Comparison of ENCODE assay signal across 1 cellular context in genomic region chr5:78647838-78648358, GRCh38.
A peak's percentile ranks its signal among the peaks of the same experiment; 100 is the strongest.
TF ChIP-seq lines count a peak whose summit lies in the region.

No MANE protein-coding gene starts in this region.

TF ChIP-seq in GM12878, 131 proteins besides CTCF, POLR2A, EP300 and RAD21 (continued from another document):
- TF ChIP-seq, protein P1, sequence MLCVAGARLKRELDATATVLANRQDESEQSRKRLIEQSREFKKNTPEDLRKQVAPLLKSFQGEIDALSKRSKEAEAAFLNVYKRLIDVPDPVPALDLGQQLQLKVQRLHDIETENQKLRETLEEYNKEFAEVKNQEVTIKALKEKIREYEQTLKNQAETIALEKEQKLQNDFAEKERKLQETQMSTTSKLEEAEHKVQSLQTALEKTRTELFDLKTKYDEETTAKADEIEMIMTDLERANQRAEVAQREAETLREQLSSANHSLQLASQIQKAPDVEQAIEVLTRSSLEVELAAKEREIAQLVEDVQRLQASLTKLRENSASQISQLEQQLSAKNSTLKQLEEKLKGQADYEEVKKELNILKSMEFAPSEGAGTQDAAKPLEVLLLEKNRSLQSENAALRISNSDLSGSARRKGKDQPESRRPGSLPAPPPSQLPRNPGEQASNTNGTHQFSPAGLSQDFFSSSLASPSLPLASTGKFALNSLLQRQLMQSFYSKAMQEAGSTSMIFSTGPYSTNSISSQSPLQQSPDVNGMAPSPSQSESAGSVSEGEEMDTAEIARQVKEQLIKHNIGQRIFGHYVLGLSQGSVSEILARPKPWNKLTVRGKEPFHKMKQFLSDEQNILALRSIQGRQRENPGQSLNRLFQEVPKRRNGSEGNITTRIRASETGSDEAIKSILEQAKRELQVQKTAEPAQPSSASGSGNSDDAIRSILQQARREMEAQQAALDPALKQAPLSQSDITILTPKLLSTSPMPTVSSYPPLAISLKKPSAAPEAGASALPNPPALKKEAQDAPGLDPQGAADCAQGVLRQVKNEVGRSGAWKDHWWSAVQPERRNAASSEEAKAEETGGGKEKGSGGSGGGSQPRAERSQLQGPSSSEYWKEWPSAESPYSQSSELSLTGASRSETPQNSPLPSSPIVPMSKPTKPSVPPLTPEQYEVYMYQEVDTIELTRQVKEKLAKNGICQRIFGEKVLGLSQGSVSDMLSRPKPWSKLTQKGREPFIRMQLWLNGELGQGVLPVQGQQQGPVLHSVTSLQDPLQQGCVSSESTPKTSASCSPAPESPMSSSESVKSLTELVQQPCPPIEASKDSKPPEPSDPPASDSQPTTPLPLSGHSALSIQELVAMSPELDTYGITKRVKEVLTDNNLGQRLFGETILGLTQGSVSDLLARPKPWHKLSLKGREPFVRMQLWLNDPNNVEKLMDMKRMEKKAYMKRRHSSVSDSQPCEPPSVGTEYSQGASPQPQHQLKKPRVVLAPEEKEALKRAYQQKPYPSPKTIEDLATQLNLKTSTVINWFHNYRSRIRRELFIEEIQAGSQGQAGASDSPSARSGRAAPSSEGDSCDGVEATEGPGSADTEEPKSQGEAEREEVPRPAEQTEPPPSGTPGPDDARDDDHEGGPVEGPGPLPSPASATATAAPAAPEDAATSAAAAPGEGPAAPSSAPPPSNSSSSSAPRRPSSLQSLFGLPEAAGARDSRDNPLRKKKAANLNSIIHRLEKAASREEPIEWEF (IDR thresholded peaks at IDR 0.05; ENCODE audit: insufficient replicate concordance, low read depth, low read length): no peak
- 0 out of 2 replicates have a peak, but pooled peaks have one; percentile 5 for TF ChIP-seq YY1 (IDR thresholded peaks at IDR 0.05; ENCODE audit: low read depth, low read length)
- no peak for TF ChIP-seq JUND (IDR thresholded peaks at IDR 0.05; ENCODE audit: low read depth, low read length)
- TF ChIP-seq TCF12 (IDR thresholded peaks at IDR 0.05; ENCODE audit: low read depth, low read length): 0 out of 2 replicates have a peak, but pooled peaks have one; percentile 3
- TF ChIP-seq PAX5 (IDR thresholded peaks at IDR 0.05; ENCODE audit: borderline replicate concordance, low read depth, low read length): peak; percentile 5; the same call in 1 of the 2 replicates
- TF ChIP-seq MXI1 (IDR thresholded peaks at IDR 0.05; ENCODE audit: low read depth, low read length): peak; percentile 25; the same call in 1 of the 2 replicates
- peak; percentile 93 for TF ChIP-seq IKZF1 (conservative IDR thresholded peaks at IDR 0.05)
- peak; percentile 63 for TF ChIP-seq MEF2B (IDR thresholded peaks at IDR 0.05; ENCODE audit: partially characterized antibody, poor library complexity, severe bottlenecking)
- peak; percentile 3; the same call in 1 of the 2 replicates for TF ChIP-seq EED (IDR thresholded peaks at IDR 0.05; ENCODE audit: low read depth)
- TF ChIP-seq BHLHE40 (IDR thresholded peaks at IDR 0.05; ENCODE audit: borderline replicate concordance in 1 of 2, low read depth in 2 of 2, low read length in 1 of 2): peak in 1 of 2 experiments; percentile 18; a peak in 2 of 4 replicates
- no peak for TF ChIP-seq FOS (IDR thresholded peaks at IDR 0.05; ENCODE audit: borderline replicate concordance, extremely low read depth, insufficient read length)
- TF ChIP-seq SMC3 (IDR thresholded peaks at IDR 0.05; ENCODE audit: borderline replicate concordance, low read length): peak; percentile 13; the same call in 1 of the 2 replicates
- no peak for TF ChIP-seq WRNIP1 (IDR thresholded peaks at IDR 0.05; ENCODE audit: borderline replicate concordance, low read depth, low read length)
- no peak for TF ChIP-seq ZNF217 (IDR thresholded peaks at IDR 0.05)
- no peak for TF ChIP-seq TCF3 (IDR thresholded peaks at IDR 0.05; ENCODE audit: borderline replicate concordance, insufficient read depth, low read depth, low read length)
- TF ChIP-seq, protein P2, sequence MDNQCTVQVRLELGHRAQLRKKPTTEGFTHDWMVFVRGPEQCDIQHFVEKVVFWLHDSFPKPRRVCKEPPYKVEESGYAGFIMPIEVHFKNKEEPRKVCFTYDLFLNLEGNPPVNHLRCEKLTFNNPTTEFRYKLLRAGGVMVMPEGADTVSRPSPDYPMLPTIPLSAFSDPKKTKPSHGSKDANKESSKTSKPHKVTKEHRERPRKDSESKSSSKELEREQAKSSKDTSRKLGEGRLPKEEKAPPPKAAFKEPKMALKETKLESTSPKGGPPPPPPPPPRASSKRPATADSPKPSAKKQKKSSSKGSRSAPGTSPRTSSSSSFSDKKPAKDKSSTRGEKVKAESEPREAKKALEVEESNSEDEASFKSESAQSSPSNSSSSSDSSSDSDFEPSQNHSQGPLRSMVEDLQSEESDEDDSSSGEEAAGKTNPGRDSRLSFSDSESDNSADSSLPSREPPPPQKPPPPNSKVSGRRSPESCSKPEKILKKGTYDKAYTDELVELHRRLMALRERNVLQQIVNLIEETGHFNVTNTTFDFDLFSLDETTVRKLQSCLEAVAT (IDR thresholded peaks at IDR 0.05): 0 out of 2 replicates have a peak, but pooled peaks have one; percentile 58
- TF ChIP-seq LARP7 (IDR thresholded peaks at IDR 0.05): 0 out of 2 replicates have a peak, but pooled peaks have one; percentile 60
- TF ChIP-seq DPF2 (IDR thresholded peaks at IDR 0.05): peak; percentile 78; the same call in 1 of the 2 replicates
- peak; percentile 81 for TF ChIP-seq HDAC6 (IDR thresholded peaks at IDR 0.05; ENCODE audit: unreplicated experiment)
- TF ChIP-seq ASH2L (IDR thresholded peaks at IDR 0.05; ENCODE audit: borderline replicate concordance, low read depth): 0 out of 2 replicates have a peak, but pooled peaks have one; percentile 36
- TF ChIP-seq, protein P3, sequence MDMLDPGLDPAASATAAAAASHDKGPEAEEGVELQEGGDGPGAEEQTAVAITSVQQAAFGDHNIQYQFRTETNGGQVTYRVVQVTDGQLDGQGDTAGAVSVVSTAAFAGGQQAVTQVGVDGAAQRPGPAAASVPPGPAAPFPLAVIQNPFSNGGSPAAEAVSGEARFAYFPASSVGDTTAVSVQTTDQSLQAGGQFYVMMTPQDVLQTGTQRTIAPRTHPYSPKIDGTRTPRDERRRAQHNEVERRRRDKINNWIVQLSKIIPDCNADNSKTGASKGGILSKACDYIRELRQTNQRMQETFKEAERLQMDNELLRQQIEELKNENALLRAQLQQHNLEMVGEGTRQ (IDR thresholded peaks at IDR 0.05; ENCODE audit: borderline replicate concordance, low read depth, low read length): no peak
- TF ChIP-seq, protein P4, sequence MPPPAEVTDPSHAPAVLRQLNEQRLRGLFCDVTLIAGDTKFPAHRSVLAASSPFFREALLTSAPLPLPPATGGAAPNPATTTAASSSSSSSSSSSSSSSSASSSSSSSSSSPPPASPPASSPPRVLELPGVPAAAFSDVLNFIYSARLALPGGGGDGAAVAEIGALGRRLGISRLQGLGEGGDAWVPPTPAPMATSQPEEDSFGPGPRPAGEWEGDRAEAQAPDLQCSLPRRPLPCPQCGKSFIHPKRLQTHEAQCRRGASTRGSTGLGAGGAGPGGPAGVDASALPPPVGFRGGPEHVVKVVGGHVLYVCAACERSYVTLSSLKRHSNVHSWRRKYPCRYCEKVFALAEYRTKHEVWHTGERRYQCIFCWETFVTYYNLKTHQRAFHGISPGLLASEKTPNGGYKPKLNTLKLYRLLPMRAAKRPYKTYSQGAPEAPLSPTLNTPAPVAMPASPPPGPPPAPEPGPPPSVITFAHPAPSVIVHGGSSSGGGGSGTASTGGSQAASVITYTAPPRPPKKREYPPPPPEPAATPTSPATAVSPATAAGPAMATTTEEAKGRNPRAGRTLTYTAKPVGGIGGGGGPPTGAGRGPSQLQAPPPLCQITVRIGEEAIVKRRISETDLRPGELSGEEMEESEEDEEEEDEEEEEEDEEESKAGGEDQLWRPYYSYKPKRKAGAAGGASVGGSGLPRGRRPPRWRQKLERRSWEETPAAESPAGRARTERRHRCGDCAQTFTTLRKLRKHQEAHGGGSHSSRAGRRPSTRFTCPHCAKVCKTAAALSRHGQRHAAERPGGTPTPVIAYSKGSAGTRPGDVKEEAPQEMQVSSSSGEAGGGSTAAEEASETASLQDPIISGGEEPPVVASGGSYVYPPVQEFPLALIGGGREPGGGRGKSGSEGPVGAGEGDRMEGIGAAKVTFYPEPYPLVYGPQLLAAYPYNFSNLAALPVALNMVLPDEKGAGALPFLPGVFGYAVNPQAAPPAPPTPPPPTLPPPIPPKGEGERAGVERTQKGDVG (CRISPR knock-in tag; IDR thresholded peaks at IDR 0.05): no peak
- peak; percentile 54; the same call in 1 of the 2 replicates for TF ChIP-seq BACH1 (IDR thresholded peaks at IDR 0.05; ENCODE audit: borderline replicate concordance)
